1 cellular context compared by ENCODE assay signal in genomic region chr14:101370593-101371569, GRCh38.
TF ChIP-seq lines count a peak whose summit lies in the region.

No MANE protein-coding gene starts in this region.

TF ChIP-seq in IMR-90, 13 proteins besides CTCF, POLR2A, EP300 and RAD21:
- no peak for TF ChIP-seq MAFK (IDR thresholded peaks at IDR 0.05; ENCODE audit: low read depth, low read length)
- no peak for TF ChIP-seq FOS (IDR thresholded peaks at IDR 0.05; ENCODE audit: low read depth, low read length)
- TF ChIP-seq RFX5 (IDR thresholded peaks at IDR 0.05; ENCODE audit: low read depth, low read length), result no peak
- no peak for TF ChIP-seq SMC3 (IDR thresholded peaks at IDR 0.05; ENCODE audit: low read depth, low read length)
- TF ChIP-seq MAZ (IDR thresholded peaks at IDR 0.05; ENCODE audit: borderline replicate concordance, low read depth, low read length), result no peak
- TF ChIP-seq ELK1 (IDR thresholded peaks at IDR 0.05; ENCODE audit: borderline replicate concordance, low read depth, low read length), result no peak
- no peak for TF ChIP-seq BHLHE40 (IDR thresholded peaks at IDR 0.05; ENCODE audit: low read depth, low read length)
- TF ChIP-seq NFE2L2 (IDR thresholded peaks at IDR 0.05; ENCODE audit: low read depth, low read length), result no peak
- TF ChIP-seq MXI1 (IDR thresholded peaks at IDR 0.05; ENCODE audit: borderline replicate concordance, low read depth, low read length), result no peak
- no peak for TF ChIP-seq USF2 (IDR thresholded peaks at IDR 0.05; ENCODE audit: low read depth, low read length)
- no peak for TF ChIP-seq RCOR1 (IDR thresholded peaks at IDR 0.05; ENCODE audit: insufficient replicate concordance, low read length)
- no peak for TF ChIP-seq CHD1 (IDR thresholded peaks at IDR 0.05; ENCODE audit: low read depth, low read length)
- no peak for TF ChIP-seq CEBPB (IDR thresholded peaks at IDR 0.05; ENCODE audit: low read depth, low read length)
